1 cellular context compared by ENCODE assay signal in genomic region chr1:42777860-42778259, GRCh38.
TF ChIP-seq lines count a peak whose summit lies in the region.

No MANE protein-coding gene starts in this region.

TF ChIP-seq in endothelial cell of umbilical vein, 7 proteins besides CTCF, POLR2A, EP300 and RAD21:
- no peak for TF ChIP-seq POLR2AphosphoS5 (IDR thresholded peaks at IDR 0.05; ENCODE audit: insufficient read depth, low read depth, low read length)
